Comparison of ENCODE assay signal across 9 cellular contexts in the genomic region with DNA sequence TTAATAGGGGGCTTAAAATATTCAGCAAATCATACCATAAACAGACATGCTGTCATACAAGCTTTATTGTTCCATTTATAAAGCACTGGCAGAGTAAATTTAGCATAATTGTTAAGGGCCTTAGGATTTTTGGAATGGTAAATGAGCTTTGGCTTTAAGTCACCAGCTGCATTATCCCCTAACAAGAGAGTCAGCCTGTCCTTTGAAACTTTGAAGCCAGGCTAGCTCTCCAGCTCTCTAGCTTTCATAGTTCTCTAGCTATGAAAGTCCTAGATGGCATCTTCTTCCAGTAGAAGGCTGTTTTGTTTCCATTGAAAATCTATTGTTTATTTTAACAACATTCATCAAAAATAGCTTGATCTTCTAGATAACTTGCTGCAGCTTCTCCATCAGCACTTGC.
A peak's percentile ranks its signal among the peaks of the same experiment; 100 is the strongest.
DNase-seq lines count a peak whose midpoint lies in the region; TF ChIP-seq lines count a peak whose summit lies in the region.
"Had no signal": no experiment of that assay in that cellular context is flagged by ENCODE, and none has a peak within 500 bp of the region (broad histone marks: within the 10 kb centered on the region; RNA-seq: fewer than 3 reads in every experiment).

No MANE protein-coding gene starts in this region.

- no peak for DNase-seq in activated CD4-positive, alpha-beta T cell treated with anti-CD3 and anti-CD28 coated beads, Interleukin-2, amount 10 ng/mL, durations not matched to agents 24 days and 14 days
- DNase-seq in activated CD4-positive, alpha-beta T cell treated with anti-CD3 and anti-CD28 coated beads, Interleukin-2, amount 50 U/mL, for 48 hours: no peak
- DNase-seq in Peyer's patch (no peak), fibroblast of the aortic adventitia (ENCODE audit: low read depth) (no peak), cerebellar nuclear complex (lab: John Stamatoyannopoulos, UW) (no peak), medulla oblongata (ENCODE audit: extremely low spot score) (no peak)
- no peak for DNase-seq in NK-92 treated with Interleukin-12 subunit alpha and Interleukin-12 subunit beta, amount 100 ng/mL, for 24 hours (lab: John Stamatoyannopoulos, UW)
- DNase-seq: naive B cell had no signal

- peak overlapping the region in 3 of 5 donors; percentile 41 to 84 (median 59) for H3K9ac ChIP-seq in subcutaneous abdominal adipose tissue (ENCODE audit: low read length in 5 of 5)

- H3K27ac ChIP-seq in Peyer's patch (peak overlapping the region in 2 of 4 donors; percentile 12 to 41), subcutaneous abdominal adipose tissue (ENCODE audit: low read depth, low read length) (peak overlapping the region; percentile 33)

- H3K27ac Mint-ChIP-seq in activated CD4-positive, alpha-beta T cell treated with anti-CD3 and anti-CD28 coated beads, Interleukin-2, amount 10 ng/mL, durations not matched to agents 24 days and 14 days: peak overlapping the region; percentile 45
- H3K27ac Mint-ChIP-seq: naive B cell had no signal

- H3K4me1 ChIP-seq in Peyer's patch (no peaks in the 10 kb centered on the region), subcutaneous abdominal adipose tissue (ENCODE audit: control insufficient read depth in 5 of 5, insufficient read depth in 5 of 5, low read length in 5 of 5) (peaks cover 0 to 16% (median 4%) of the 10 kb centered on the region in 5 donors)

- H3K4me1 Mint-ChIP-seq in activated CD4-positive, alpha-beta T cell treated with anti-CD3 and anti-CD28 coated beads, Interleukin-2, amount 10 ng/mL, durations not matched to agents 24 days and 14 days: peaks cover 7% of the 10 kb centered on the region
- H3K4me1 Mint-ChIP-seq: naive B cell had no signal

- no peaks in the 10 kb centered on the region for H3K9me3 ChIP-seq in Peyer's patch
- H3K9me3 ChIP-seq in subcutaneous abdominal adipose tissue (ENCODE audit: control insufficient read depth in 5 of 5, low read length in 5 of 5): no peaks in the 10 kb centered on the region

- H3K27me3 Mint-ChIP-seq in activated CD4-positive, alpha-beta T cell treated with anti-CD3 and anti-CD28 coated beads, Interleukin-2, amount 10 ng/mL, durations not matched to agents 24 days and 14 days: no peaks in the 10 kb centered on the region
- H3K27me3 Mint-ChIP-seq: naive B cell had no signal

- TF ChIP-seq CTCF in Peyer's patch (IDR thresholded peaks at IDR 0.05) (no peak), fibroblast of the aortic adventitia (IDR thresholded peaks at IDR 0.05; ENCODE audit: insufficient read depth, low read length) (no peak)

- H3K4me3 Mint-ChIP-seq in activated CD4-positive, alpha-beta T cell treated with anti-CD3 and anti-CD28 coated beads, Interleukin-2, amount 10 ng/mL, durations not matched to agents 24 days and 14 days: peak overlapping the region; percentile 79

- H3K9me3 Mint-ChIP-seq in activated CD4-positive, alpha-beta T cell treated with anti-CD3 and anti-CD28 coated beads, Interleukin-2, amount 10 ng/mL, durations not matched to agents 24 days and 14 days: no peaks in the 10 kb centered on the region
- H3K9me3 Mint-ChIP-seq: naive B cell had no signal

- H3K27me3 ChIP-seq in Peyer's patch: no peaks in the 10 kb centered on the region
- H3K27me3 ChIP-seq in subcutaneous abdominal adipose tissue (ENCODE audit: control insufficient read depth in 5 of 5, insufficient read depth in 4 of 5, low read length in 5 of 5): no peaks in the 10 kb centered on the region

- H3K36me3 ChIP-seq in Peyer's patch (no peaks in the 10 kb centered on the region), subcutaneous abdominal adipose tissue (ENCODE audit: control insufficient read depth in 5 of 5, insufficient read depth in 5 of 5, low read length in 5 of 5) (no peaks in the 10 kb centered on the region)

- H3K4me3 ChIP-seq in Peyer's patch (peak overlapping the region in 3 of 4 donors; percentile 19 to 45 (median 43)), fibroblast of the aortic adventitia (ENCODE audit: low read depth, low read length) (peak overlapping the region; percentile 34), subcutaneous abdominal adipose tissue (ENCODE audit: low read depth in 1 of 5, low read length in 5 of 5) (peak overlapping the region; percentile 52 to 77 (median 58))

- TF ChIP-seq POLR2A in Peyer's patch (IDR thresholded peaks at IDR 0.05): no peak

- intact Hi-C loops in activated CD4-positive, alpha-beta T cell treated with anti-CD3 and anti-CD28 coated beads, Interleukin-2, amount 10 ng/mL, durations not matched to agents 24 days and 14 days (cut with micrococcal nuclease): no loop called here

- H3K36me3 Mint-ChIP-seq in activated CD4-positive, alpha-beta T cell treated with anti-CD3 and anti-CD28 coated beads, Interleukin-2, amount 10 ng/mL, durations not matched to agents 24 days and 14 days (ENCODE audit: low read depth): no peaks in the 10 kb centered on the region
- H3K36me3 Mint-ChIP-seq: naive B cell had no signal
